9 cellular contexts compared by ENCODE assay signal in the genomic region with DNA sequence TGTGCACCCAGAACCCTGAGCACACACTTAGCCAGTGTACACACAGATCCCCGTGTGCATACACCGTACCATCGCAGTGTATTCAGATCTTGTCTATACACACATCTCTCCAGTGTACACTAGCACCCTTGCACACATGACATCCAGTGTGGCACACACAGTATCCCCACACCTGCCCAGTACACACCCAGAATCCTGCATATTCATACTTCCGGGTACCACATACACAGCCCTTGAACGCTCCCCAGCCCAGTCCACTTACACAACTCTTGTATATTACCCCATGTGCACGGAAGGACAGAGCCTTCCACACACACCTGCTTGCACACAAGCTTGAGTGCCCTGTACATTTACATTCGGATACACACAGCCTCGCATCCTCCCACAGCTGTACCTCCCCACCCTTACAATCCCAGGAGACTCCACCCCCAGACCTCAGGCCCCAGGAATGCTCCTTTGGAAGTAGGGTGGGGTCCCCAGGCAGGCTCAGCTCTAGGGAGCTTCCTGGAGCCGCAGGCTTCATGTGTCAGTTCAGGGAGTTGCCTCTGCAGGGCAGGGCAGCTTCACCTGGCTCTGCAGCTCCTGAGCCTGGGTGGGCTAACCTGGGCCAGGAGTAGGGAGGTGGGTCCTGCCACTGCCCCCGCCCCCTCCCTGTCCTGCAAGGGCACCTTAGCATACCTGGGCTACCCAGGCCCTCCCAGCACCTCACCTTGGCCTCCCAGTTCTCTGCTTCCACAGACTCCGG. TPM values are rescaled to one million over a fixed set of nuclear protein-coding genes. Genes with fewer than 3 reads are reported as not detected.
A peak's percentile ranks its signal among the peaks of the same experiment; 100 is the strongest.
DNase-seq lines count a peak whose midpoint lies in the region; ATAC-seq and TF ChIP-seq lines count a peak whose summit lies in the region.
"Had no signal": no experiment of that assay in that cellular context is flagged by ENCODE, and none has a peak within 500 bp of the region (broad histone marks: within the 10 kb centered on the region; RNA-seq: fewer than 3 reads in every experiment).

No MANE protein-coding gene starts in this region.

- no peaks in the 10 kb centered on the region for H3K27me3 Mint-ChIP-seq in activated B cell treated with CpG ODN at 0.5 μM for 24 hours

- CTCF ChIA-PET in activated B cell treated with CpG ODN at 0.5 μM for 24 hours (lab: Charles Lee) = interaction anchor here (0.8 to 5.8 kb wide), 12 partner anchors 10 to 142 kb away, joined by 3 to 60 read pairs (median 4); a partner anchor contains a TSS

- H3K27ac Mint-ChIP-seq in activated B cell treated with CpG ODN at 0.5 μM for 24 hours = peak overlapping the region; percentile 26

- DNase-seq in GM23248 (no peak), activated B cell treated with CpG ODN at 0.5 μM for 24 hours (no peak), iPS-NIHi11 (ENCODE audit: low spot score) (peak; percentile 54), HAP-1 (ENCODE audit: low spot score in 2 of 2) (no peak), posterior cingulate gyrus (no peak), NAMALWA (ENCODE audit: low spot score) (no peak)
- DNase-seq: activated T-cell treated with anti-CD3 and anti-CD28 coated beads, Interleukin-2, amount 50 U/mL, for 4 hours had no signal

- no peaks in the 10 kb centered on the region for H3K36me3 ChIP-seq in GM23248 (ENCODE audit: low read depth)
- H3K36me3 ChIP-seq in skeletal muscle tissue (ENCODE audit: control insufficient read depth in 3 of 3, insufficient read depth in 3 of 3, low read length in 3 of 3) = peaks cover 22 to 26% (median 22%) of the 10 kb centered on the region in 3 donors
- H3K36me3 ChIP-seq in HAP-1 (replicated peaks) = no peaks in the 10 kb centered on the region; the same call in 1 of the 2 replicates

- no peak overlapping the region for H3K4me2 ChIP-seq in GM23248 (ENCODE audit: unreplicated experiment)

- no peaks in the 10 kb centered on the region for H3K9me3 ChIP-seq in GM23248 (ENCODE audit: low read depth)
- H3K9me3 ChIP-seq in skeletal muscle tissue (ENCODE audit: control insufficient read depth in 3 of 3, low read length in 3 of 3) = no peaks in the 10 kb centered on the region
- no peaks in the 10 kb centered on the region for H3K9me3 ChIP-seq in HAP-1

- peaks cover 66% of the 10 kb centered on the region for H3K79me2 ChIP-seq in GM23248 (ENCODE audit: insufficient read depth)

- peak overlapping the region; percentile 56 for H3K27ac ChIP-seq in GM23248
- H3K27ac ChIP-seq in skeletal muscle tissue (ENCODE audit: low read depth, low read length) = peak overlapping the region; percentile 62

- peaks cover 30% of the 10 kb centered on the region for H3K4me1 ChIP-seq in GM23248 (ENCODE audit: insufficient read depth)
- peaks cover 75 to 85% (median 80%) of the 10 kb centered on the region in 3 donors for H3K4me1 ChIP-seq in skeletal muscle tissue (ENCODE audit: control insufficient read depth in 3 of 3, insufficient read depth in 3 of 3, low read length in 3 of 3)
- peaks cover 3% of the 10 kb centered on the region for H3K4me1 ChIP-seq in HAP-1

- peaks cover 43% of the 10 kb centered on the region for H3K4me1 Mint-ChIP-seq in activated B cell treated with CpG ODN at 0.5 μM for 24 hours

- peaks cover 6% of the 10 kb centered on the region for H3K36me3 Mint-ChIP-seq in activated B cell treated with CpG ODN at 0.5 μM for 24 hours (ENCODE audit: low read depth)

- POLR2A ChIA-PET in activated B cell treated with CpG ODN at 0.5 μM for 24 hours (lab: Charles Lee) = interaction anchor here (0.9 to 3.7 kb wide), 4 partner anchors 11 to 67 kb away, joined by 5 to 26 read pairs (median 12); a partner anchor contains a TSS

- H4K20me1 ChIP-seq in GM23248 (ENCODE audit: insufficient read depth) = no peaks in the 10 kb centered on the region

- H2AFZ ChIP-seq in GM23248 = no peak overlapping the region

- H3K9me3 Mint-ChIP-seq in activated B cell treated with CpG ODN at 0.5 μM for 24 hours = no peaks in the 10 kb centered on the region
- H3K9me3 Mint-ChIP-seq: activated T-cell treated with anti-CD3 and anti-CD28 coated beads, Interleukin-2, amount 50 U/mL, for 4 hours had no signal

- TF ChIP-seq CTCF in activated B cell treated with CpG ODN at 0.5 μM for 24 hours (IDR thresholded peaks at IDR 0.05) = no peak

- no peak overlapping the region for H3K4me3 ChIP-seq in GM23248
- peak overlapping the region in 2 of 3 donors; percentile 6 to 38 for H3K4me3 ChIP-seq in skeletal muscle tissue (ENCODE audit: low read length in 3 of 3)
- H3K4me3 ChIP-seq in HAP-1 = no peak overlapping the region

- no peak overlapping the region for H3K4me3 Mint-ChIP-seq in activated B cell treated with CpG ODN at 0.5 μM for 24 hours
- H3K4me3 Mint-ChIP-seq: activated T-cell treated with anti-CD3 and anti-CD28 coated beads, Interleukin-2, amount 50 U/mL, for 4 hours had no signal

- H3K27me3 ChIP-seq in GM23248 (replicated peaks; ENCODE audit: insufficient read depth) (no peaks in the 10 kb centered on the region), skeletal muscle tissue (ENCODE audit: control insufficient read depth in 3 of 3, insufficient read depth in 3 of 3, low read length in 3 of 3) (no peaks in the 10 kb centered on the region), HAP-1 (ENCODE audit: low read depth) (no peaks in the 10 kb centered on the region)

- ATAC-seq in activated B cell treated with CpG ODN at 0.5 μM for 24 hours (ENCODE audit: low read depth) (no peak), GM18511 (IDR thresholded peaks at IDR 0.05; ENCODE audit: unreplicated experiment) (no peak)
- ATAC-seq: activated T-cell treated with anti-CD3 and anti-CD28 coated beads, Interleukin-2, amount 50 U/mL, for 4 hours had no signal

- H3K9me2 ChIP-seq in GM23248 (ENCODE audit: insufficient read depth) = no peaks in the 10 kb centered on the region

- H3K9ac ChIP-seq in GM23248 (no peak overlapping the region), skeletal muscle tissue (ENCODE audit: low read depth in 1 of 3, low read length in 3 of 3) (peak overlapping the region in 2 of 3 donors; percentile 51 to 63)

- intact Hi-C loops in activated B cell treated with CpG ODN at 0.5 μM for 24 hours (cut with micrococcal nuclease) = loop anchor here (5.0 kb wide), 1 partner anchor 35 kb away; no protein-coding TSS in a partner anchor
- intact Hi-C loops in posterior cingulate gyrus (cut with DNase I) = no loop called here

- peaks cover 22% of the 10 kb centered on the region for H3F3A ChIP-seq in GM23248 (ENCODE audit: insufficient read depth)

- WGBS in GM23248 (ENCODE audit: low coverage in 1 of 2, low lambda C conversion rate in 2 of 2, missing lambda C conversion rate in 2 of 2), 2 experiments = 35 to 39% methylated on average over 10 to 11 of the region's 11 CpGs

- in situ Hi-C loops in GM23248 (cut with MboI) = no loop called here
- in situ Hi-C loops in HAP-1 (cut with MboI; ENCODE audit: low sequenced_read_pairs) = no loop called here

RNA-seq across cellular contexts. Expression of a gene that starts 46.2 kb away (rescaled TPM):
- total RNA-seq in GM23248 (2014; rRNA removed; shearing (Covaris generic)) = 5.3 and 5.8 TPM in 2 replicates
- 3.9 and 4.5 TPM in 2 replicates for polyA plus RNA-seq in GM23248 (2016; fragmentation: Nextera tagmentation; extraction: Ambion mirVana)
- total RNA-seq in activated B cell treated with CpG ODN at 0.5 μM for 24 hours (22.4 and 23.3 TPM in 2 replicates), skeletal muscle tissue (19.8 TPM)

Comparison
In these comparisons a context has a peak if more than half of its experiments do, and no peak if none do; other contexts are left out.
1. H3K4me3 ChIP-seq: peak in skeletal muscle tissue (2 of 3); none in GM23248 (single experiment) and HAP-1 (single experiment).